8 cellular contexts compared by ENCODE assay signal in genomic region chr15:57640935-57641682, GRCh38. TPM values are rescaled to one million over a fixed set of nuclear protein-coding genes. Genes with fewer than 3 reads are reported as not detected.
DNase-seq lines count a peak whose midpoint lies in the region; ATAC-seq and TF ChIP-seq lines count a peak whose summit lies in the region.

No MANE protein-coding gene starts in this region.

- H3K27ac Mint-ChIP-seq in nephron, result peak overlapping the region; percentile 37 to 61 (median 54)

- no peak for ATAC-seq in GM21360 (IDR thresholded peaks at IDR 0.05; ENCODE audit: unreplicated experiment)
- ATAC-seq in omental fat pad (ENCODE audit: low FRiP score), result no peak
- no peak for ATAC-seq in sciatic nerve

- H3K9me3 Mint-ChIP-seq in nephron, result no peaks in the 10 kb centered on the region

- peaks cover 10% of the 10 kb centered on the region for H3K4me1 Mint-ChIP-seq in nephron

- no peaks in the 10 kb centered on the region for H3K27me3 Mint-ChIP-seq in nephron (ENCODE audit: low read depth)

- intact Hi-C loops in sciatic nerve (cut with DNase I), result no loop called here

- peaks cover 4% of the 10 kb centered on the region for H3K36me3 Mint-ChIP-seq in nephron (ENCODE audit: low read depth)

- DNase-seq in ACHN (peak; percentile 26), EH (ENCODE audit: low read depth) (peak; percentile 55), NCI-H526 (lab: John Stamatoyannopoulos, UW) (peak; percentile 13 to 67), dermis blood vessel endothelial cell (peak; percentile 70), omental fat pad (ENCODE audit: low spot score) (no peak), sciatic nerve (ENCODE audit: low spot score) (no peak)

- no peak overlapping the region for H3K4me3 Mint-ChIP-seq in nephron

- TF ChIP-seq CTCF in nephron (IDR thresholded peaks at IDR 0.05; ENCODE audit: unreplicated experiment in 3 of 3) (peak; percentile 46 to 58 (median 57)), omental fat pad (IDR thresholded peaks at IDR 0.05) (no peak)

- in situ Hi-C loops in ACHN (cut with HindIII; ENCODE audit: low pct_ligation_motif_present, low pct_unique_long_range_greater_than_20kb, low sequenced_read_pairs), result no loop called here

RNA-seq across cellular contexts. Expression of gene MYZAP, which starts 49.4 kb away (rescaled TPM):
- total RNA-seq in dermis blood vessel endothelial cell (82.5 and 94.7 TPM in 2 replicates), omental fat pad (10 to 100 TPM; 13.1 to 84.6 (median 20.2) TPM), sciatic nerve (3.7 TPM)

Comparison
In these comparisons a context has a peak if more than half of its experiments do, and no peak if none do; other contexts are left out.
1. DNase-seq: peak in ACHN (single experiment), EH (single experiment), NCI-H526 (2 of 2) and dermis blood vessel endothelial cell (single experiment); none in omental fat pad (single experiment) and sciatic nerve (single experiment).
2. CTCF ChIP-seq: peak in nephron (3 of 3); none in omental fat pad (0 of 3).